Comparison of ENCODE assay signal across 16 cellular contexts in the genomic region with DNA sequence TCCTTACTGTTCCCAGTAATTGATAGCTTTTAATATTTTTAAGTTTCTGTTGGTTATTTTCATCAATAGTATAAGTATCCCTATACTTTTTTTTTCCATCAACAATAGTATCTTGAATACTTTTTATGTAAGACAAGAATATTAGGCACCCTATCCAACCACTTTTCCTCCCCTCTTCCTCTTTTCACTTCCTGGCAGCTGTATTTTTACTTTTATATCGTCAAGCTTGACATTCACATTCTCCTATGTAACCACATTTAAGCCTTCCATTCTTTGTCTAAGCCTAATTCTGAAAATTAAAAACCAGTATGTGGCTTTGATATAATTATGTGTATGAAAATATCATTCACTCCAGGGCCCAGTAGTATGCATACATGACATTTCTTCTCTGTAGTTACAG.
"Had no signal": no experiment of that assay in that cellular context is flagged by ENCODE, and none has a peak within 500 bp of the region (broad histone marks: within the 10 kb centered on the region; RNA-seq: fewer than 3 reads in every experiment).

No MANE protein-coding gene starts in this region.

- H3K27me3 Mint-ChIP-seq: activated naive CD8-positive, alpha-beta T cell treated with anti-CD3 and anti-CD28 coated beads, Interleukin-2, amount 10 ng/mL, durations not matched to agents 7 days and 5 days; natural killer cell treated with Interleukin-12 subunit alpha and Interleukin-12 subunit beta and Interleukin-15 and Interleukin-18, amount 100 ng/mL, for 72 hours had no signal

- H3K4me3 ChIP-seq: suprapubic skin had no signal

- H3K27me3 ChIP-seq: suprapubic skin had no signal

- H3K27ac Mint-ChIP-seq: activated naive CD8-positive, alpha-beta T cell treated with anti-CD3 and anti-CD28 coated beads, Interleukin-2, amount 10 ng/mL, durations not matched to agents 7 days and 5 days; activated T-cell treated with anti-CD3 and anti-CD28 coated beads, Interleukin-2, amount 50 U/mL, for 72 hours; natural killer cell treated with Interleukin-12 subunit alpha and Interleukin-12 subunit beta and Interleukin-15 and Interleukin-18, amount 100 ng/mL, for 72 hours; stimulated activated effector memory CD8-positive, alpha-beta T cell treated with anti-CD3 and anti-CD28 coated beads, Interleukin-12 subunit alpha, Interleukin-12 subunit beta, amount 100 ng/mL, for 72 hours; WTC11 had no signal

- DNase-seq: activated CD4-positive, alpha-beta T cell treated with anti-CD3 and anti-CD28 coated beads for 48 hours; activated CD8-positive, alpha-beta memory T cell treated with anti-CD3 and anti-CD28 coated beads, Interleukin-2, amount 50 U/mL, for 48 hours; activated gamma-delta T cell; activated naive CD8-positive, alpha-beta T cell treated with anti-CD3 and anti-CD28 coated beads, Interleukin-2, amount 10 ng/mL, durations not matched to agents 7 days and 5 days; activated T-cell treated with anti-CD3 and anti-CD28 coated beads, Interleukin-2, amount 50 U/mL, for 72 hours; anterior cingulate cortex; cerebellar nuclear complex; dermis blood vessel endothelial cell; head of caudate nucleus; immature natural killer cell; mesendoderm; trophoblast cell had no signal

- H3K27ac ChIP-seq: suprapubic skin had no signal

- H3K9me3 ChIP-seq: suprapubic skin had no signal

- H3K4me3 Mint-ChIP-seq: activated naive CD8-positive, alpha-beta T cell treated with anti-CD3 and anti-CD28 coated beads, Interleukin-2, amount 10 ng/mL, durations not matched to agents 7 days and 5 days; activated T-cell treated with anti-CD3 and anti-CD28 coated beads, Interleukin-2, amount 50 U/mL, for 72 hours; immature natural killer cell; natural killer cell treated with Interleukin-12 subunit alpha and Interleukin-12 subunit beta and Interleukin-15 and Interleukin-18, amount 100 ng/mL, for 72 hours; stimulated activated effector memory CD8-positive, alpha-beta T cell treated with anti-CD3 and anti-CD28 coated beads, Interleukin-12 subunit alpha, Interleukin-12 subunit beta, amount 100 ng/mL, for 72 hours; WTC11 had no signal

- H3K4me1 Mint-ChIP-seq: immature natural killer cell, WTC11 had no signal

- H3K9me3 Mint-ChIP-seq: activated naive CD8-positive, alpha-beta T cell treated with anti-CD3 and anti-CD28 coated beads, Interleukin-2, amount 10 ng/mL, durations not matched to agents 7 days and 5 days; activated T-cell treated with anti-CD3 and anti-CD28 coated beads, Interleukin-2, amount 50 U/mL, for 72 hours; immature natural killer cell; natural killer cell treated with Interleukin-12 subunit alpha and Interleukin-12 subunit beta and Interleukin-15 and Interleukin-18, amount 100 ng/mL, for 72 hours; stimulated activated effector memory CD8-positive, alpha-beta T cell treated with anti-CD3 and anti-CD28 coated beads, Interleukin-12 subunit alpha, Interleukin-12 subunit beta, amount 100 ng/mL, for 72 hours had no signal

- H3K4me1 ChIP-seq: suprapubic skin had no signal
